Comparison of ENCODE assay signal across 7 cellular contexts in genomic region chr17:77843255-77843877, GRCh38.
A peak's percentile ranks its signal among the peaks of the same experiment; 100 is the strongest.
DNase-seq lines count a peak whose midpoint lies in the region; ATAC-seq lines count a peak whose summit lies in the region.
"Not testable (repeated sequence)": the region's sequence is repeated elsewhere in the genome, so short reads cannot be mapped to it uniquely, and the experiment has no call there.

No MANE protein-coding gene starts in this region.

- H3K27ac Mint-ChIP-seq in activated CD8-positive, alpha-beta T cell treated with anti-CD3 and anti-CD28 coated beads, Interleukin-2, amount 10 ng/mL, durations not matched to agents 7 days and 5 days = peak overlapping the region; percentile 82
- H3K27ac Mint-ChIP-seq in activated naive CD8-positive, alpha-beta T cell treated with anti-CD3 and anti-CD28 coated beads for 36 hours = peak overlapping the region; percentile 82

- intact Hi-C loops in left cardiac atrium (cut with DNase I) = not testable (repeated sequence)

- H3K4me3 Mint-ChIP-seq in activated CD8-positive, alpha-beta T cell treated with anti-CD3 and anti-CD28 coated beads, Interleukin-2, amount 10 ng/mL, durations not matched to agents 7 days and 5 days = peak overlapping the region; percentile 57
- peak overlapping the region; percentile 14 for H3K4me3 Mint-ChIP-seq in activated naive CD8-positive, alpha-beta T cell treated with anti-CD3 and anti-CD28 coated beads for 36 hours

- DNase-seq in RPMI8226 (peak; percentile 75), left cardiac atrium (peak; percentile 13)
- DNase-seq in activated CD8-positive, alpha-beta T cell treated with anti-CD3 and anti-CD28 coated beads, Interleukin-2, amount 10 ng/mL, durations not matched to agents 7 days and 5 days = peak; percentile 89
- peak; percentile 75 for DNase-seq in activated naive CD8-positive, alpha-beta T cell treated with anti-CD3 and anti-CD28 coated beads for 36 hours
- peak; percentile 65 to 70 for DNase-seq in stimulated activated CD4-positive, alpha-beta T cell treated with anti-CD3 and anti-CD28 coated beads, Interleukin-2, amount 100 ng/mL, for 24 hours

- not testable (repeated sequence) for H3K36me3 Mint-ChIP-seq in activated CD8-positive, alpha-beta T cell treated with anti-CD3 and anti-CD28 coated beads, Interleukin-2, amount 10 ng/mL, durations not matched to agents 7 days and 5 days (ENCODE audit: low read depth); activated naive CD8-positive, alpha-beta T cell treated with anti-CD3 and anti-CD28 coated beads for 36 hours

- H3K27me3 Mint-ChIP-seq in activated CD8-positive, alpha-beta T cell treated with anti-CD3 and anti-CD28 coated beads, Interleukin-2, amount 10 ng/mL, durations not matched to agents 7 days and 5 days (ENCODE audit: low read depth); activated naive CD8-positive, alpha-beta T cell treated with anti-CD3 and anti-CD28 coated beads for 36 hours: not testable (repeated sequence)

- CTCF ChIA-PET in activated CD8-positive, alpha-beta T cell treated with anti-CD3 and anti-CD28 coated beads, Interleukin-2, amount 10 ng/mL, durations not matched to agents 7 days and 5 days (lab: Charles Lee) = interaction anchor here (0.9 to 1.6 kb wide), 5 partner anchors 9 to 408 kb away, joined by 3 to 4 read pairs (median 3); no protein-coding TSS in a partner anchor

- H3K4me1 Mint-ChIP-seq in activated CD8-positive, alpha-beta T cell treated with anti-CD3 and anti-CD28 coated beads, Interleukin-2, amount 10 ng/mL, durations not matched to agents 7 days and 5 days (ENCODE audit: low read depth) = peaks cover 42% of the 10 kb centered on the region
- H3K4me1 Mint-ChIP-seq in activated naive CD8-positive, alpha-beta T cell treated with anti-CD3 and anti-CD28 coated beads for 36 hours = peaks cover 49% of the 10 kb centered on the region

- POLR2A ChIA-PET in activated CD8-positive, alpha-beta T cell treated with anti-CD3 and anti-CD28 coated beads, Interleukin-2, amount 10 ng/mL, durations not matched to agents 7 days and 5 days (lab: Charles Lee) = interaction anchor here (0.8 to 1.3 kb wide), 2 partner anchors 41 to 114 kb away, joined by 5 to 8 read pairs; partner anchors contain the start of gene TNRC6C

- ATAC-seq in GM18520 (IDR thresholded peaks at IDR 0.05; ENCODE audit: unreplicated experiment) (peak; percentile 52), HG03432 (IDR thresholded peaks at IDR 0.05; ENCODE audit: unreplicated experiment) (peak; percentile 64)
- peak; percentile 90 for ATAC-seq in activated CD8-positive, alpha-beta T cell treated with anti-CD3 and anti-CD28 coated beads, Interleukin-2, amount 10 ng/mL, durations not matched to agents 7 days and 5 days
- ATAC-seq in left cardiac atrium = not testable (repeated sequence)

- not testable (repeated sequence) for H3K9me3 Mint-ChIP-seq in activated CD8-positive, alpha-beta T cell treated with anti-CD3 and anti-CD28 coated beads, Interleukin-2, amount 10 ng/mL, durations not matched to agents 7 days and 5 days (ENCODE audit: insufficient read depth); activated naive CD8-positive, alpha-beta T cell treated with anti-CD3 and anti-CD28 coated beads for 36 hours

Comparison
In these comparisons a context has a peak if more than half of its experiments do, and no peak if none do; other contexts are left out.
1. DNase-seq: peak in every context shown above with its lines; median percentile 89 in activated CD8-positive, alpha-beta T cell treated with anti-CD3 and anti-CD28 coated beads, Interleukin-2, amount 10 ng/mL, durations not matched to agents 7 days and 5 days; 75 in RPMI8226; 75 in activated naive CD8-positive, alpha-beta T cell treated with anti-CD3 and anti-CD28 coated beads for 36 hours; 68 in stimulated activated CD4-positive, alpha-beta T cell treated with anti-CD3 and anti-CD28 coated beads, Interleukin-2, amount 100 ng/mL, for 24 hours; 13 in left cardiac atrium.